In genomic region chr15:93034512-93034911, GRCh38 we compare ENCODE assay signal across 17 cellular contexts. TPM values are rescaled to one million over a fixed set of nuclear protein-coding genes. Genes with fewer than 3 reads are reported as not detected.
"Had no signal": no experiment of that assay in that cellular context is flagged by ENCODE, and none has a peak within 500 bp of the region (broad histone marks: within the 10 kb centered on the region; RNA-seq: fewer than 3 reads in every experiment).

No MANE protein-coding gene starts in this region.

- H3K4me3 ChIP-seq: adrenal gland, cardiac muscle cell, thyroid gland, vagina had no signal

- H3K36me3 ChIP-seq: adrenal gland, cardiac muscle cell, thyroid gland, vagina had no signal

- H3K27ac Mint-ChIP-seq: activated naive CD4-positive, alpha-beta T cell treated with anti-CD3 and anti-CD28 coated beads, Interleukin-2, amount 10 ng/mL, durations not matched to agents 7 days and 5 days; mesothelial cell of epicardium had no signal

- ATAC-seq: activated CD4-positive, CD25-positive, alpha-beta regulatory T cell treated with anti-CD3 and anti-CD28 coated beads, Interleukin-2, amount 50 U/mL, for 24 hours; esophagus mucosa had no signal

- H3K27ac ChIP-seq: adrenal gland, cardiac muscle cell, thyroid gland, vagina had no signal

- H3K9me3 ChIP-seq: adrenal gland, thyroid gland, vagina had no signal

- H3K9me3 Mint-ChIP-seq: activated naive CD4-positive, alpha-beta T cell treated with anti-CD3 and anti-CD28 coated beads, Interleukin-2, amount 10 ng/mL, durations not matched to agents 7 days and 5 days; mesothelial cell of epicardium had no signal

- H3K4me3 Mint-ChIP-seq: activated naive CD4-positive, alpha-beta T cell treated with anti-CD3 and anti-CD28 coated beads, Interleukin-2, amount 10 ng/mL, durations not matched to agents 7 days and 5 days; mesothelial cell of epicardium had no signal

- H3K27me3 ChIP-seq: adrenal gland, cardiac muscle cell, thyroid gland, vagina had no signal

- H3K36me3 Mint-ChIP-seq: activated naive CD4-positive, alpha-beta T cell treated with anti-CD3 and anti-CD28 coated beads, Interleukin-2, amount 10 ng/mL, durations not matched to agents 7 days and 5 days had no signal

- DNase-seq: activated CD4-positive, alpha-beta T cell treated with anti-CD3 and anti-CD28 coated beads, Interleukin-2, amount 50 U/mL, for 1 hour; activated CD8-positive, alpha-beta memory T cell treated with anti-CD3 and anti-CD28 coated beads for 24 hours; adrenal gland; hippocampal formation; kidney glomerular epithelial cell; stimulated activated CD4-positive, alpha-beta T cell treated with anti-CD3 and anti-CD28 coated beads, Interleukin-12 subunit alpha, Interleukin-12 subunit beta, amount 100 ng/mL, for 4 hours; stimulated activated CD4-positive, alpha-beta T cell treated with anti-CD3 and anti-CD28 coated beads, Interleukin-2, amount 100 ng/mL, for 24 hours; SW 1271; thyroid gland had no signal

RNA-seq across cellular contexts. Expression of gene RGMA, which starts 54.5 kb away (rescaled TPM):
- total RNA-seq: pulmonary artery endothelial cell; T-helper 2 cell treated with Interferon-gamma antibody and Interleukin-4, amounts not matched to agents 100 ng/mL and 5 ng/mL, for 36 hours had no signal
